23 cellular contexts compared by ENCODE assay signal in the genomic region with DNA sequence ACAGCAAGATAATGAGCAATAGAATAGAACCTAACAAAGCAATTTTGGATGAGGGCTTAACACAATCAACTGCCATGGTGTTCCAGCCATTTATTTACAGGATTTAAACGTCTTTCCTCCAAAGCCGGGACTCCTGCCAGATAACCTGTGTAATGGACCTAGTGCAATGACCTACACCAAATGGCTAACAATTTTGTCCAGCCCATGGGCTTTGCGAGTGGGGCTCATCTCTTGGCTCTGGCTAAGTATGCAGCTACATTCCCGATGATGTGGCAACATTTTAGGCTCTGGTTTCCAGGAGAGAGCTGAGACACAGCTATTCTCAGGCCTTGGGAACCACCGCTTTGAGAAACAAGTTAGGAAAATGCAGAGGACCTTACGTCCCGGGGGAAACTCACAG.
"Had no signal": no experiment of that assay in that cellular context is flagged by ENCODE, and none has a peak within 500 bp of the region (broad histone marks: within the 10 kb centered on the region; RNA-seq: fewer than 3 reads in every experiment).

No MANE protein-coding gene starts in this region.

- H3K27me3 Mint-ChIP-seq: activated B cell treated with CpG ODN at 0.5 μM for 24 hours; activated CD8-positive, alpha-beta T cell treated with anti-CD3 and anti-CD28 coated beads for 36 hours; activated T-helper 17 cell treated with anti-CD3 and anti-CD28 coated beads, Interleukin-2, amount 50 U/mL, for 72 hours; naive B cell had no signal

- H3K4me3 Mint-ChIP-seq: activated B cell treated with CpG ODN at 0.5 μM for 24 hours; activated CD8-positive, alpha-beta T cell treated with anti-CD3 and anti-CD28 coated beads for 36 hours; activated T-cell treated with anti-CD3 and anti-CD28 coated beads, Interleukin-2, amount 50 U/mL, for 4 hours; activated T-helper 17 cell treated with anti-CD3 and anti-CD28 coated beads, Interleukin-2, amount 50 U/mL, for 72 hours; mesothelial cell of epicardium; naive B cell; T-helper 2 cell treated with Interferon-gamma antibody and Interleukin-4, amounts not matched to agents 5 μg/mL and 100 μg/mL, for 36 hours had no signal

- FAIRE-seq: frontal cortex had no signal

- H3K9ac ChIP-seq: parathyroid adenoma had no signal

- H3K36me3 ChIP-seq: breast epithelium, thoracic aorta, uterus had no signal

- H3K4me1 Mint-ChIP-seq: activated B cell treated with CpG ODN at 0.5 μM for 24 hours; activated T-helper 17 cell treated with anti-CD3 and anti-CD28 coated beads, Interleukin-2, amount 50 U/mL, for 72 hours; mesothelial cell of epicardium; naive B cell had no signal

- H3K27ac ChIP-seq: breast epithelium, parathyroid adenoma, thoracic aorta, uterus had no signal

- DNase-seq: activated B cell treated with CpG ODN at 0.5 μM for 24 hours; activated CD4-positive, alpha-beta T cell treated with anti-CD3 and anti-CD28 coated beads, Interleukin-2, amount 50 U/mL, for 1 hour; activated CD8-positive, alpha-beta T cell treated with anti-CD3 and anti-CD28 coated beads for 36 hours; activated T-cell treated with anti-CD3 and anti-CD28 coated beads, Interleukin-2, amount 50 U/mL, for 4 hours; central memory CD4-positive, alpha-beta T cell; dermis blood vessel endothelial cell; effector CD4-positive, alpha-beta T cell; naive B cell; occipital lobe; right cardiac atrium; stimulated activated CD4-positive, alpha-beta T cell treated with anti-CD3 and anti-CD28 coated beads, Interleukin-2, amount 100 ng/mL, for 48 hours; stimulated activated naive CD4-positive, alpha-beta T cell treated with Interleukin-2 at 50 U/mL for 16 hours; T-helper 1 cell; trophoblast cell; uterus had no signal

- H3K27me3 ChIP-seq: breast epithelium, uterus had no signal

- H3K36me3 Mint-ChIP-seq: activated naive CD4-positive, alpha-beta T cell treated with anti-CD3 and anti-CD28 coated beads, Interleukin-2, amount 50 U/mL, for 72 hours; mesothelial cell of epicardium; naive B cell had no signal

- ATAC-seq: activated CD8-positive, alpha-beta T cell treated with anti-CD3 and anti-CD28 coated beads for 36 hours; activated naive CD4-positive, alpha-beta T cell treated with anti-CD3 and anti-CD28 coated beads, Interleukin-2, amount 50 U/mL, for 72 hours; activated T-cell treated with anti-CD3 and anti-CD28 coated beads, Interleukin-2, amount 50 U/mL, for 4 hours; activated T-helper 17 cell treated with anti-CD3 and anti-CD28 coated beads, Interleukin-2, amount 50 U/mL, for 72 hours; right cardiac atrium had no signal

- H3K27ac Mint-ChIP-seq: activated B cell treated with CpG ODN at 0.5 μM for 24 hours; activated CD8-positive, alpha-beta T cell treated with anti-CD3 and anti-CD28 coated beads for 36 hours; activated naive CD4-positive, alpha-beta T cell treated with anti-CD3 and anti-CD28 coated beads, Interleukin-2, amount 50 U/mL, for 72 hours; activated T-helper 17 cell treated with anti-CD3 and anti-CD28 coated beads, Interleukin-2, amount 50 U/mL, for 72 hours; mesothelial cell of epicardium; T-helper 2 cell treated with Interferon-gamma antibody and Interleukin-4, amounts not matched to agents 5 μg/mL and 100 μg/mL, for 36 hours had no signal

- H3K4me1 ChIP-seq: breast epithelium, parathyroid adenoma, uterus had no signal

- H2AFZ ChIP-seq: parathyroid adenoma had no signal

- H3K9me3 ChIP-seq: breast epithelium, thoracic aorta, uterus had no signal

- H3K4me3 ChIP-seq: breast epithelium, thoracic aorta, uterus had no signal

- H3K79me2 ChIP-seq: parathyroid adenoma had no signal

- H3K9me3 Mint-ChIP-seq: activated B cell treated with CpG ODN at 0.5 μM for 24 hours; activated CD8-positive, alpha-beta T cell treated with anti-CD3 and anti-CD28 coated beads for 36 hours; activated naive CD4-positive, alpha-beta T cell treated with anti-CD3 and anti-CD28 coated beads, Interleukin-2, amount 50 U/mL, for 72 hours; activated T-cell treated with anti-CD3 and anti-CD28 coated beads, Interleukin-2, amount 50 U/mL, for 4 hours; activated T-helper 17 cell treated with anti-CD3 and anti-CD28 coated beads, Interleukin-2, amount 50 U/mL, for 72 hours; T-helper 2 cell treated with Interferon-gamma antibody and Interleukin-4, amounts not matched to agents 5 μg/mL and 100 μg/mL, for 36 hours had no signal
